Comparison of ENCODE assay signal across 1 cellular context in the genomic region with DNA sequence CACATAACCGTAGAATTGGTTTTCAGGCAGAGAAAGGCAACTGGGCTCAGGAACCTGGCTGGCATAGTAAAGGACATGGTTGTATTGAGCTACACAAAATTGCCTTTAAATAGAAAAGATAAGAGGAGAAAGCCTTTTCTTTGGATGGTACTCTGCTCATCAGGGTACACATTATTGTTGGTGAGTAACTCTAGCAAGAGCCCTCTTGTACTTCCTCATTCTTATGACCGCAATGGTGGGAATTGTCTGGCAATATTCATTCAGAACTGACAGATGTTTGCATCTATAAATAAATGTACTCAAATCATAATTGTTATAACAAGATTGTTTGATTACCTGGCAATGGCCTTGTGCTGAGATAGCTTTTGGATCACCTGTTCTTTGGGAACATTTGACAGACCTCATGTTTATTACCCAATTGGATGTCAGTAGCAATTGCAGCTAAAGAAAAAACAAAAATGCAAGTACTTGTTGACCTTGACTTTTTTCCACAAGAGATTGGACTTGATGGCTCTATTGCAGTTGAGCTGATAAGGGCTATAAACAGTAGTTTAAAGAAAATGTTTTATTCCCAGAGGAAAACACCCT.
TF ChIP-seq lines count a peak whose summit lies in the region.

No MANE protein-coding gene starts in this region.

TF ChIP-seq in HepG2, 621 proteins besides CTCF, POLR2A, EP300 and RAD21:
- TF ChIP-seq ZNF484 (CRISPR knock-in tag; IDR thresholded peaks at IDR 0.05; ENCODE audit: borderline replicate concordance, low read depth) (no peak), ZNF335 (CRISPR knock-in tag; IDR thresholded peaks at IDR 0.05) (no peak), PHF8 (CRISPR knock-in tag; IDR thresholded peaks at IDR 0.05) (no peak), BATF2 (CRISPR knock-in tag; IDR thresholded peaks at IDR 0.05) (no peak), SP1 (IDR thresholded peaks at IDR 0.05) (no peak), SP1 (CRISPR knock-in tag; IDR thresholded peaks at IDR 0.05) (no peak), ZKSCAN8 (CRISPR knock-in tag; IDR thresholded peaks at IDR 0.05; ENCODE audit: borderline replicate concordance) (no peak)
- TF ChIP-seq, protein P1, sequence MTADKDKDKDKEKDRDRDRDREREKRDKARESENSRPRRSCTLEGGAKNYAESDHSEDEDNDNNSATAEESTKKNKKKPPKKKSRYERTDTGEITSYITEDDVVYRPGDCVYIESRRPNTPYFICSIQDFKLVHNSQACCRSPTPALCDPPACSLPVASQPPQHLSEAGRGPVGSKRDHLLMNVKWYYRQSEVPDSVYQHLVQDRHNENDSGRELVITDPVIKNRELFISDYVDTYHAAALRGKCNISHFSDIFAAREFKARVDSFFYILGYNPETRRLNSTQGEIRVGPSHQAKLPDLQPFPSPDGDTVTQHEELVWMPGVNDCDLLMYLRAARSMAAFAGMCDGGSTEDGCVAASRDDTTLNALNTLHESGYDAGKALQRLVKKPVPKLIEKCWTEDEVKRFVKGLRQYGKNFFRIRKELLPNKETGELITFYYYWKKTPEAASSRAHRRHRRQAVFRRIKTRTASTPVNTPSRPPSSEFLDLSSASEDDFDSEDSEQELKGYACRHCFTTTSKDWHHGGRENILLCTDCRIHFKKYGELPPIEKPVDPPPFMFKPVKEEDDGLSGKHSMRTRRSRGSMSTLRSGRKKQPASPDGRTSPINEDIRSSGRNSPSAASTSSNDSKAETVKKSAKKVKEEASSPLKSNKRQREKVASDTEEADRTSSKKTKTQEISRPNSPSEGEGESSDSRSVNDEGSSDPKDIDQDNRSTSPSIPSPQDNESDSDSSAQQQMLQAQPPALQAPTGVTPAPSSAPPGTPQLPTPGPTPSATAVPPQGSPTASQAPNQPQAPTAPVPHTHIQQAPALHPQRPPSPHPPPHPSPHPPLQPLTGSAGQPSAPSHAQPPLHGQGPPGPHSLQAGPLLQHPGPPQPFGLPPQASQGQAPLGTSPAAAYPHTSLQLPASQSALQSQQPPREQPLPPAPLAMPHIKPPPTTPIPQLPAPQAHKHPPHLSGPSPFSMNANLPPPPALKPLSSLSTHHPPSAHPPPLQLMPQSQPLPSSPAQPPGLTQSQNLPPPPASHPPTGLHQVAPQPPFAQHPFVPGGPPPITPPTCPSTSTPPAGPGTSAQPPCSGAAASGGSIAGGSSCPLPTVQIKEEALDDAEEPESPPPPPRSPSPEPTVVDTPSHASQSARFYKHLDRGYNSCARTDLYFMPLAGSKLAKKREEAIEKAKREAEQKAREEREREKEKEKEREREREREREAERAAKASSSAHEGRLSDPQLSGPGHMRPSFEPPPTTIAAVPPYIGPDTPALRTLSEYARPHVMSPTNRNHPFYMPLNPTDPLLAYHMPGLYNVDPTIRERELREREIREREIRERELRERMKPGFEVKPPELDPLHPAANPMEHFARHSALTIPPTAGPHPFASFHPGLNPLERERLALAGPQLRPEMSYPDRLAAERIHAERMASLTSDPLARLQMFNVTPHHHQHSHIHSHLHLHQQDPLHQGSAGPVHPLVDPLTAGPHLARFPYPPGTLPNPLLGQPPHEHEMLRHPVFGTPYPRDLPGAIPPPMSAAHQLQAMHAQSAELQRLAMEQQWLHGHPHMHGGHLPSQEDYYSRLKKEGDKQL (CRISPR knock-in tag; IDR thresholded peaks at IDR 0.05; ENCODE audit: low read depth), result no peak
- TF ChIP-seq, protein P2, sequence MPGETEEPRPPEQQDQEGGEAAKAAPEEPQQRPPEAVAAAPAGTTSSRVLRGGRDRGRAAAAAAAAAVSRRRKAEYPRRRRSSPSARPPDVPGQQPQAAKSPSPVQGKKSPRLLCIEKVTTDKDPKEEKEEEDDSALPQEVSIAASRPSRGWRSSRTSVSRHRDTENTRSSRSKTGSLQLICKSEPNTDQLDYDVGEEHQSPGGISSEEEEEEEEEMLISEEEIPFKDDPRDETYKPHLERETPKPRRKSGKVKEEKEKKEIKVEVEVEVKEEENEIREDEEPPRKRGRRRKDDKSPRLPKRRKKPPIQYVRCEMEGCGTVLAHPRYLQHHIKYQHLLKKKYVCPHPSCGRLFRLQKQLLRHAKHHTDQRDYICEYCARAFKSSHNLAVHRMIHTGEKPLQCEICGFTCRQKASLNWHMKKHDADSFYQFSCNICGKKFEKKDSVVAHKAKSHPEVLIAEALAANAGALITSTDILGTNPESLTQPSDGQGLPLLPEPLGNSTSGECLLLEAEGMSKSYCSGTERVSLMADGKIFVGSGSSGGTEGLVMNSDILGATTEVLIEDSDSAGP (CRISPR knock-in tag; IDR thresholded peaks at IDR 0.05; ENCODE audit: borderline replicate concordance), result no peak
TF ChIP-seq in HepG2: peak in this region for 0.
